Comparison of ENCODE assay signal across 8 cellular contexts in genomic region chr19:41265376-41266153, GRCh38. TPM values are rescaled to one million over a fixed set of nuclear protein-coding genes. Genes with fewer than 3 reads are reported as not detected.
DNase-seq lines count a peak whose midpoint lies in the region; ATAC-seq and TF ChIP-seq lines count a peak whose summit lies in the region.

No MANE protein-coding gene starts in this region.

- ATAC-seq in left cardiac atrium (no peak), esophagus mucosa (no peak), GM19035 (IDR thresholded peaks at IDR 0.05; ENCODE audit: unreplicated experiment) (no peak)

- intact Hi-C loops in left ventricle myocardium inferior (cut with micrococcal nuclease) = no loop called here
- intact Hi-C loops in left cardiac atrium (cut with DNase I) = loop anchor here in 1 of 2 donors (2.0 kb wide), 1 partner anchor 43 kb away; no protein-coding TSS in a partner anchor

- H3K27ac ChIP-seq in left ventricle myocardium inferior (replicated peaks) = peak overlapping the region; percentile 100
- peak overlapping the region; percentile 98 for H3K27ac ChIP-seq in neural cell (ENCODE audit: low read length)

- TF ChIP-seq CTCF in left ventricle myocardium inferior (IDR thresholded peaks at IDR 0.05; ENCODE audit: borderline replicate concordance) = no peak
- TF ChIP-seq CTCF in epithelial cell of esophagus (IDR thresholded peaks at IDR 0.05; ENCODE audit: insufficient read depth, low read depth, low read length, missing control alignments) = no peak
- no peak for TF ChIP-seq CTCF in neural cell (IDR thresholded peaks at IDR 0.05; ENCODE audit: poor library complexity, severe bottlenecking)

- H3K36me3 ChIP-seq in left ventricle myocardium inferior = peaks cover 30% of the 10 kb centered on the region
- no peaks in the 10 kb centered on the region for H3K36me3 ChIP-seq in neural cell (ENCODE audit: insufficient read depth, low read length)

- no peak for DNase-seq in left ventricle myocardium inferior
- no peak for DNase-seq in left cardiac atrium
- DNase-seq in UCSD-AML1 (lab: John Stamatoyannopoulos, UW; ENCODE audit: unreplicated experiment) = peak; percentile 50
- DNase-seq in epithelial cell of esophagus (ENCODE audit: low read depth) = peak; percentile 24
- DNase-seq in NCI-H128 (lab: John Stamatoyannopoulos, UW; ENCODE audit: unreplicated experiment) = no peak

- no peaks in the 10 kb centered on the region for H3K27me3 ChIP-seq in left ventricle myocardium inferior (ENCODE audit: low read depth)
- no peaks in the 10 kb centered on the region for H3K27me3 ChIP-seq in neural cell (ENCODE audit: insufficient read depth, low read depth, low read length)

- no peak for TF ChIP-seq RAD21 in neural cell (conservative IDR thresholded peaks at IDR 0.05)

- H3K9me3 ChIP-seq in left ventricle myocardium inferior (replicated peaks) = no peaks in the 10 kb centered on the region
- no peaks in the 10 kb centered on the region for H3K9me3 ChIP-seq in neural cell (ENCODE audit: low read length)

- H3F3A ChIP-seq in neural cell (ENCODE audit: insufficient read depth, low read length, poor library complexity, severe bottlenecking) = no peaks in the 10 kb centered on the region

- H4K20me1 ChIP-seq in neural cell (ENCODE audit: insufficient read depth) = peaks cover 8% of the 10 kb centered on the region

- H3K79me2 ChIP-seq in neural cell (replicated peaks; ENCODE audit: insufficient read depth, low read length) = peaks cover 39% of the 10 kb centered on the region

- H2AFZ ChIP-seq in neural cell (ENCODE audit: low read depth, low read length) = peak overlapping the region; percentile 56

- no peak for TF ChIP-seq EP300 in neural cell (conservative IDR thresholded peaks at IDR 0.05; ENCODE audit: poor library complexity, severe bottlenecking)

- no peaks in the 10 kb centered on the region for H3K9me2 ChIP-seq in neural cell (ENCODE audit: insufficient read depth, low read length)

- peak overlapping the region; percentile 99 for H3K4me3 ChIP-seq in left ventricle myocardium inferior
- H3K4me3 ChIP-seq in epithelial cell of esophagus (ENCODE audit: low read length) = peak overlapping the region; percentile 78
- peak overlapping the region; percentile 97 for H3K4me3 ChIP-seq in neural cell (ENCODE audit: low read length)

- H3K9ac ChIP-seq in neural cell (ENCODE audit: low read length) = peak overlapping the region; percentile 99

- H3K4me2 ChIP-seq in neural cell (ENCODE audit: low read length) = peak overlapping the region; percentile 93

- H3K4me1 ChIP-seq in left ventricle myocardium inferior = peaks cover 56% of the 10 kb centered on the region

TF ChIP-seq in neural cell, 6 proteins besides CTCF, POLR2A, EP300 and RAD21:
- TF ChIP-seq, protein P1, sequence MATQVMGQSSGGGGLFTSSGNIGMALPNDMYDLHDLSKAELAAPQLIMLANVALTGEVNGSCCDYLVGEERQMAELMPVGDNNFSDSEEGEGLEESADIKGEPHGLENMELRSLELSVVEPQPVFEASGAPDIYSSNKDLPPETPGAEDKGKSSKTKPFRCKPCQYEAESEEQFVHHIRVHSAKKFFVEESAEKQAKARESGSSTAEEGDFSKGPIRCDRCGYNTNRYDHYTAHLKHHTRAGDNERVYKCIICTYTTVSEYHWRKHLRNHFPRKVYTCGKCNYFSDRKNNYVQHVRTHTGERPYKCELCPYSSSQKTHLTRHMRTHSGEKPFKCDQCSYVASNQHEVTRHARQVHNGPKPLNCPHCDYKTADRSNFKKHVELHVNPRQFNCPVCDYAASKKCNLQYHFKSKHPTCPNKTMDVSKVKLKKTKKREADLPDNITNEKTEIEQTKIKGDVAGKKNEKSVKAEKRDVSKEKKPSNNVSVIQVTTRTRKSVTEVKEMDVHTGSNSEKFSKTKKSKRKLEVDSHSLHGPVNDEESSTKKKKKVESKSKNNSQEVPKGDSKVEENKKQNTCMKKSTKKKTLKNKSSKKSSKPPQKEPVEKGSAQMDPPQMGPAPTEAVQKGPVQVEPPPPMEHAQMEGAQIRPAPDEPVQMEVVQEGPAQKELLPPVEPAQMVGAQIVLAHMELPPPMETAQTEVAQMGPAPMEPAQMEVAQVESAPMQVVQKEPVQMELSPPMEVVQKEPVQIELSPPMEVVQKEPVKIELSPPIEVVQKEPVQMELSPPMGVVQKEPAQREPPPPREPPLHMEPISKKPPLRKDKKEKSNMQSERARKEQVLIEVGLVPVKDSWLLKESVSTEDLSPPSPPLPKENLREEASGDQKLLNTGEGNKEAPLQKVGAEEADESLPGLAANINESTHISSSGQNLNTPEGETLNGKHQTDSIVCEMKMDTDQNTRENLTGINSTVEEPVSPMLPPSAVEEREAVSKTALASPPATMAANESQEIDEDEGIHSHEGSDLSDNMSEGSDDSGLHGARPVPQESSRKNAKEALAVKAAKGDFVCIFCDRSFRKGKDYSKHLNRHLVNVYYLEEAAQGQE (IDR thresholded peaks at IDR 0.05; ENCODE audit: borderline replicate concordance) = no peak
- TF ChIP-seq TAF1 (IDR thresholded peaks at IDR 0.05; ENCODE audit: low read depth) = no peak
- no peak for TF ChIP-seq EZH2 (IDR thresholded peaks at IDR 0.05; ENCODE audit: borderline replicate concordance, insufficient read depth, low read length, poor library complexity, severe bottlenecking)
- no peak for TF ChIP-seq POLR2AphosphoS5 (IDR thresholded peaks at IDR 0.05)
- no peak for TF ChIP-seq SMC3 (conservative IDR thresholded peaks at IDR 0.05; ENCODE audit: poor library complexity)
- TF ChIP-seq MXI1 (conservative IDR thresholded peaks at IDR 0.05; ENCODE audit: poor library complexity, severe bottlenecking) = no peak

RNA-seq across cellular contexts. Expression of gene HNRNPUL1, which starts 1.4 kb away (rescaled TPM):
- total RNA-seq in left ventricle myocardium inferior (103 TPM), left cardiac atrium (100 to 1,000 TPM; 116 to 147 TPM), esophagus mucosa (116 TPM)
- 34.6 and 38.3 TPM in 2 replicates for polyA plus RNA-seq in neural cell
- 75.0 and 77.7 TPM in 2 replicates for polyA minus RNA-seq in neural cell

RNA-seq across cellular contexts. Expression of gene CCDC97, which starts 44.4 kb away (rescaled TPM):
- 15.5 TPM for total RNA-seq in left ventricle myocardium inferior
- 10 to 100 TPM; 18.0 to 18.6 TPM for total RNA-seq in left cardiac atrium
- polyA plus RNA-seq in neural cell = 4.9 and 5.5 TPM in 2 replicates
- 8.1 and 10.2 TPM in 2 replicates for polyA minus RNA-seq in neural cell
- total RNA-seq in esophagus mucosa = 19.3 TPM

RNA-seq across cellular contexts. Expression of gene AXL, which starts 46.5 kb away (rescaled TPM):
- total RNA-seq in left ventricle myocardium inferior = 13.6 TPM
- total RNA-seq in left cardiac atrium = 10 to 100 TPM; 27.5 to 31.8 TPM
- polyA plus RNA-seq in neural cell = 0.10 TPM in 1 of 2 replicates, not detected in the other
- polyA minus RNA-seq in neural cell = 0.49 and 0.81 TPM in 2 replicates
- 4.0 TPM for total RNA-seq in esophagus mucosa

Comparison
In these comparisons a context has a peak if more than half of its experiments do, and no peak if none do; other contexts are left out.
1. DNase-seq: peak in UCSD-AML1 (single experiment) and epithelial cell of esophagus (single experiment); none in left ventricle myocardium inferior (single experiment), left cardiac atrium (single experiment) and NCI-H128 (single experiment).
2. Peak in every context shown above with its lines, with median percentiles within 50 percentile points of each other: H3K4me3 ChIP-seq.